10 cellular contexts compared by ENCODE assay signal in genomic region chr12:124842073-124842749, GRCh38. TPM values are rescaled to one million over a fixed set of nuclear protein-coding genes. Genes with fewer than 3 reads are reported as not detected.
DNase-seq lines count a peak whose midpoint lies in the region; ATAC-seq and TF ChIP-seq lines count a peak whose summit lies in the region.
"Had no signal": no experiment of that assay in that cellular context is flagged by ENCODE, and none has a peak within 500 bp of the region (broad histone marks: within the 10 kb centered on the region; RNA-seq: fewer than 3 reads in every experiment).

No MANE protein-coding gene starts in this region.

- no peak overlapping the region for H3K9ac ChIP-seq in trophoblast cell (ENCODE audit: low read length)

- CTCF ChIA-PET in WTC11 (lab: Charles Lee): interaction anchor here (0.6 to 1.9 kb wide), 4 partner anchors 64 to 836 kb away, joined by 3 to 10 read pairs (median 4); no protein-coding TSS in a partner anchor

- H3K4me2 ChIP-seq in trophoblast cell (ENCODE audit: low read length): no peak overlapping the region

- H2BK120ac ChIP-seq in trophoblast cell (ENCODE audit: insufficient read depth, low read length, poor library complexity): no peak overlapping the region

- no peaks in the 10 kb centered on the region for H3K9me3 Mint-ChIP-seq in WTC11

- no peak overlapping the region for H4K8ac ChIP-seq in trophoblast cell (ENCODE audit: low read depth, low read length)

- no peak overlapping the region for H4K12ac ChIP-seq in trophoblast cell (ENCODE audit: low read depth, low read length)

- TF ChIP-seq CTCF in BE2C (IDR thresholded peaks at IDR 0.05; ENCODE audit: low read depth, low read length) (no peak), WTC11 (IDR thresholded peaks at IDR 0.05) (no peak), left ventricle myocardium inferior (IDR thresholded peaks at IDR 0.05; ENCODE audit: borderline replicate concordance) (no peak)

- H3K4me1 ChIP-seq in BE2C (peaks cover 33% of the 10 kb centered on the region), left ventricle myocardium inferior (peaks cover 43% of the 10 kb centered on the region), trophoblast cell (ENCODE audit: control insufficient read depth in 1 of 2, insufficient read depth in 2 of 2, low read length in 2 of 2) (peaks cover 3 to 7% of the 10 kb centered on the region in 2 experiments)

- ATAC-seq in WTC11: no peak
- no peak for ATAC-seq in HG03045 (IDR thresholded peaks at IDR 0.05; ENCODE audit: unreplicated experiment)
- no peak for ATAC-seq in HG03520 (IDR thresholded peaks at IDR 0.05; ENCODE audit: unreplicated experiment)
- no peak for ATAC-seq in HG02938 (IDR thresholded peaks at IDR 0.05; ENCODE audit: unreplicated experiment)
- ATAC-seq: GM12878 had no signal

- H2AFZ ChIP-seq in trophoblast cell (ENCODE audit: insufficient read depth, low read length, poor library complexity): no peak overlapping the region

- H2BK5ac ChIP-seq in trophoblast cell (ENCODE audit: low read depth, low read length, poor library complexity): no peak overlapping the region

- POLR2A ChIA-PET in WTC11 (lab: Charles Lee): no interaction called here

- no peak overlapping the region for H3K4me3 Mint-ChIP-seq in WTC11

- H3K27me3 Mint-ChIP-seq in WTC11 (ENCODE audit: low read depth): no peaks in the 10 kb centered on the region

- peaks cover 23% of the 10 kb centered on the region for H3K4me1 Mint-ChIP-seq in WTC11

- H3K27ac Mint-ChIP-seq in WTC11: peak overlapping the region; percentile 84

- no peak overlapping the region for H3K18ac ChIP-seq in trophoblast cell (ENCODE audit: low read length)

- H3K27ac ChIP-seq in left ventricle myocardium inferior (replicated peaks): peak overlapping the region; percentile 70
- H3K27ac ChIP-seq in trophoblast cell (ENCODE audit: low read depth, low read length): no peak overlapping the region

- no peak overlapping the region for H3K23ac ChIP-seq in trophoblast cell (ENCODE audit: low read length)

- H4K91ac ChIP-seq in trophoblast cell (ENCODE audit: low read depth, low read length): peak overlapping the region; percentile 1

- H3K36me3 Mint-ChIP-seq in WTC11: 0 out of 2 replicates have a peak, but pooled peaks cover 3% of the 10 kb centered on the region

- DNase-seq in BE2C (peak; percentile 81), WTC11 (ENCODE audit: low spot score) (no peak), left ventricle myocardium inferior (no peak), trophoblast cell (no peak)
- no peak for DNase-seq in activated CD4-positive, alpha-beta T cell treated with anti-CD3 and anti-CD28 coated beads for 4 hours
- DNase-seq: NCI-H526 had no signal

- H3K4ac ChIP-seq in trophoblast cell (ENCODE audit: low read depth, low read length): no peak overlapping the region

- H3K14ac ChIP-seq in trophoblast cell (ENCODE audit: low read length): no peak overlapping the region

- peaks cover 2% of the 10 kb centered on the region for H3K79me1 ChIP-seq in trophoblast cell (ENCODE audit: low read length)

- H2AK5ac ChIP-seq in trophoblast cell (ENCODE audit: low read length): no peak overlapping the region

- H3K4me3 ChIP-seq in BE2C (ENCODE audit: low read depth, low read length) (no peak overlapping the region), left ventricle myocardium inferior (no peak overlapping the region), trophoblast cell (ENCODE audit: low read depth, low read length) (no peak overlapping the region)
- H3K4me3 ChIP-seq: GM12878 had no signal

- WGBS in trophoblast cell (ENCODE audit: extremely low coverage, insufficient coverage, insufficient read length): no CpG with 5 or more reads among the region's 14 CpGs

- H3K27me3 ChIP-seq in BE2C (no peaks in the 10 kb centered on the region), left ventricle myocardium inferior (ENCODE audit: low read depth) (no peaks in the 10 kb centered on the region), trophoblast cell (ENCODE audit: insufficient read depth, low read length) (no peaks in the 10 kb centered on the region)

- peaks cover 12% of the 10 kb centered on the region for H3K36me3 ChIP-seq in BE2C
- no peaks in the 10 kb centered on the region for H3K36me3 ChIP-seq in left ventricle myocardium inferior
- H3K36me3 ChIP-seq in trophoblast cell (ENCODE audit: control insufficient read depth in 1 of 2, insufficient read depth in 2 of 2, low read length in 2 of 2): no peaks in the 10 kb centered on the region

- H3K79me2 ChIP-seq in trophoblast cell (ENCODE audit: control insufficient read depth, insufficient read depth, low read length, poor library complexity): no peaks in the 10 kb centered on the region

- intact Hi-C loops in left ventricle myocardium inferior (cut with micrococcal nuclease): no loop called here

- H2BK12ac ChIP-seq in trophoblast cell (ENCODE audit: low read length): no peak overlapping the region

- H3K9me3 ChIP-seq in BE2C (no peaks in the 10 kb centered on the region), left ventricle myocardium inferior (replicated peaks) (no peaks in the 10 kb centered on the region), trophoblast cell (ENCODE audit: insufficient read depth, low read depth, low read length) (no peaks in the 10 kb centered on the region)

TF ChIP-seq in WTC11, 78 proteins besides CTCF, POLR2A, EP300 and RAD21:
- no peak for TF ChIP-seq NFYB (CRISPR knock-in tag; conservative IDR thresholded peaks at IDR 0.05; ENCODE audit: low read depth)
- TF ChIP-seq TEAD4 (CRISPR knock-in tag; IDR thresholded peaks at IDR 0.05): no peak
TF ChIP-seq in WTC11: peak in this region for 0.

RNA-seq across cellular contexts. Expression of gene SCARB1, which starts 21.5 kb away (rescaled TPM):
- polyA plus RNA-seq in BE2C (2012; ENCODE audit: insufficient read depth, insufficient read length, low read depth): 107 TPM
- total RNA-seq in WTC11 (2021) (68.3 to 71.0 TPM (median 70.8 TPM) in 3 replicates), left ventricle myocardium inferior (11.1 TPM)
- 102 and 105 TPM in 2 replicates for polyA plus RNA-seq in trophoblast cell (2013)
